9 cellular contexts compared by ENCODE assay signal in the genomic region with DNA sequence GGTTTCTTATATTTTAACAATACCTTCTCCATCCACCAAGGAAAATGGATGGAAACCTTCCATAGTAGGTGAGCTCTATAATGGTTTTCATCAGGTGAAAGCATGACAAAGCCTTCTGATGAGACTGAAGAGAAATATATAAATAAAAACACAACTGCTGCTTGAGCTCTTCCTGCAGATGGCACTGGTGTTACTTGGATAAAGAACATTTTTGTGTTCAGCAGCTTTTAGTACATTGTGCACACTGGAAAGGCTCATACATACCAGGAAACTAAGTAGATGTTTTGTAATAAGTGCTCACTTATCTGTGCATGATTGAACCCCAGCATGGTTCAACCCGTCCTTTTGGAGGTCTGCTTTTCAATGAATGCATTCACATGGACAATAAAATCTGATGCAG.
A peak's percentile ranks its signal among the peaks of the same experiment; 100 is the strongest.
DNase-seq lines count a peak whose midpoint lies in the region; ATAC-seq, FAIRE-seq and TF ChIP-seq lines count a peak whose summit lies in the region.
"Had no signal": no experiment of that assay in that cellular context is flagged by ENCODE, and none has a peak within 500 bp of the region (broad histone marks: within the 10 kb centered on the region; RNA-seq: fewer than 3 reads in every experiment).

No MANE protein-coding gene starts in this region.

- no peak overlapping the region for H3K9ac ChIP-seq in H1 (replicated peaks in 1 of 4; ENCODE audit: extremely low read depth in 1 of 4, low read depth in 3 of 4, low read length in 3 of 4)
- H3K9ac ChIP-seq in neural progenitor cell, result no peak overlapping the region

- POLR2A ChIA-PET in H1 (lab: Charles Lee; ENCODE audit: partially characterized antibody), result no interaction called here

- no peak overlapping the region for H2BK12ac ChIP-seq in H1 (ENCODE audit: low read depth, low read length)

- no peak for TF ChIP-seq EP300 in H1 (IDR thresholded peaks at IDR 0.05; ENCODE audit: borderline replicate concordance in 1 of 2, low read depth in 2 of 2, low read length in 2 of 2)

- H4K8ac ChIP-seq in H1 (ENCODE audit: extremely low read depth, insufficient read depth, low read length), result no peak overlapping the region

- no peak for FAIRE-seq in H1 (lab: Jason Lieb, UNC)

- H3K23me2 ChIP-seq in H1 (ENCODE audit: low read depth, low read length), result 0 out of 2 replicates have a peak, but pooled peaks cover 1% of the 10 kb centered on the region

- H3K27me3 ChIP-seq in H1 (replicated peaks in 1 of 4; ENCODE audit: control insufficient read depth in 3 of 4, extremely low read depth in 1 of 4, insufficient read depth in 3 of 4, low read length in 3 of 4) (no peaks in the 10 kb centered on the region), neural progenitor cell (no peaks in the 10 kb centered on the region), osteoblast (ENCODE audit: insufficient read depth, low read length) (no peaks in the 10 kb centered on the region)

- H3K27ac Mint-ChIP-seq in neural progenitor cell, result no peak overlapping the region
- H3K27ac Mint-ChIP-seq: activated T-helper 2 cell treated with anti-CD3 and anti-CD28 coated beads, Interferon-gamma antibody, Interleukin-2, Interleukin-4, amounts not matched to agents 10 μg/mL and 5 μg/mL and 100 μg/mL, durations not matched to agents 14 hours and 24 hours and 36 hours had no signal

- H3K14ac ChIP-seq in H1 (ENCODE audit: insufficient read length), result no peak overlapping the region

- no peak overlapping the region for H2AK5ac ChIP-seq in H1 (ENCODE audit: low read depth, low read length)

- H3K27me3 Mint-ChIP-seq in neural progenitor cell (ENCODE audit: insufficient read depth, low read depth), result no peaks in the 10 kb centered on the region

- no peak overlapping the region for H3K4me2 ChIP-seq in H1 (ENCODE audit: insufficient read depth in 1 of 2, low read depth in 2 of 2, low read length in 2 of 2)
- no peak overlapping the region for H3K4me2 ChIP-seq in neural progenitor cell
- H3K4me2 ChIP-seq in osteoblast (ENCODE audit: insufficient read depth, low read length), result no peak overlapping the region

- no peak for ATAC-seq in GM21367 (IDR thresholded peaks at IDR 0.05; ENCODE audit: unreplicated experiment)

- H3K27ac ChIP-seq in H1 (ENCODE audit: low read depth, low read length), result no peak overlapping the region
- no peak overlapping the region for H3K27ac ChIP-seq in neural progenitor cell
- no peak overlapping the region for H3K27ac ChIP-seq in osteoblast (ENCODE audit: low read depth, low read length)

- H3K4me3 Mint-ChIP-seq in neural progenitor cell, result no peak overlapping the region

- no peak for TF ChIP-seq POLR2A in H1 (IDR thresholded peaks at IDR 0.05; ENCODE audit: control extremely low read depth in 1 of 2, low read depth in 2 of 2, low read length in 2 of 2)

- H3F3A ChIP-seq in neural progenitor cell (ENCODE audit: low read depth), result no peaks in the 10 kb centered on the region

- H2AFZ ChIP-seq in H1 (ENCODE audit: low read length), result no peak overlapping the region
- peak overlapping the region; percentile 23 for H2AFZ ChIP-seq in neural progenitor cell (replicated peaks)
- H2AFZ ChIP-seq in osteoblast (ENCODE audit: low read length), result no peak overlapping the region

- H3K36me3 ChIP-seq in H1 (ENCODE audit: control insufficient read depth in 2 of 4, insufficient read depth in 4 of 4, low read length in 3 of 4) (no peaks in the 10 kb centered on the region), neural progenitor cell (no peaks in the 10 kb centered on the region), osteoblast (ENCODE audit: insufficient read depth, low read length) (no peaks in the 10 kb centered on the region)

- DNase-seq in ELR (ENCODE audit: low read depth) (peak; percentile 47), NCI-H524 treated with DMSO at 0.1 percent for 48 hours (lab: John Stamatoyannopoulos, UW) (peak; percentile 26), H1 (ENCODE audit: low read depth in 1 of 2, low spot score in 2 of 2) (no peak), neural progenitor cell (ENCODE audit: low spot score) (peak; percentile 39), osteoblast (ENCODE audit: insufficient read length, low spot score, missing footprints) (no peak), islet precursor cell (no peak)
- no peak for DNase-seq in activated CD4-positive, alpha-beta T cell treated with anti-CD3 and anti-CD28 coated beads for 4 hours

- no peak overlapping the region for H4K91ac ChIP-seq in H1 (replicated peaks; ENCODE audit: insufficient read length, low read length)

- no peaks in the 10 kb centered on the region for H3K4me1 Mint-ChIP-seq in neural progenitor cell

- CTCF ChIA-PET in H1 (lab: Charles Lee; ENCODE audit: partially characterized antibody), result interaction anchor here (0.9 kb wide), 1 partner anchor 15 kb away, joined by 3 read pairs; no protein-coding TSS in a partner anchor

- peak; percentile 46 to 52; a peak in 3 of 4 replicates for TF ChIP-seq RAD21 in H1 (IDR thresholded peaks at IDR 0.05 in 1 of 2, conservative IDR thresholded peaks at IDR 0.05 in 1 of 2; ENCODE audit: low read depth in 2 of 2, low read length in 2 of 2)

- H3K4me1 ChIP-seq in H1 (replicated peaks in 1 of 4; ENCODE audit: control insufficient read depth in 3 of 4, insufficient read depth in 4 of 4, low read length in 3 of 4) (no peaks in the 10 kb centered on the region), neural progenitor cell (no peaks in the 10 kb centered on the region), osteoblast (ENCODE audit: insufficient read depth, low read length) (no peaks in the 10 kb centered on the region)

- no peak overlapping the region for H2BK15ac ChIP-seq in H1 (ENCODE audit: low read length)

- H3K18ac ChIP-seq in H1 (ENCODE audit: extremely low read depth, low read length), result no peak overlapping the region

- H4K20me1 ChIP-seq in H1 (replicated peaks in 1 of 2; ENCODE audit: control insufficient read depth in 1 of 2, insufficient read depth in 2 of 2, low read length in 2 of 2) (no peaks in the 10 kb centered on the region), neural progenitor cell (ENCODE audit: low read depth) (no peaks in the 10 kb centered on the region), osteoblast (ENCODE audit: insufficient read depth, low read length) (no peaks in the 10 kb centered on the region)

- H3K9me3 ChIP-seq in H1 (ENCODE audit: insufficient read depth in 2 of 2, low read depth in 1 of 2, low read length in 1 of 2), result no peaks in the 10 kb centered on the region
- no peaks in the 10 kb centered on the region for H3K9me3 ChIP-seq in neural progenitor cell (ENCODE audit: low read depth)
- no peaks in the 10 kb centered on the region for H3K9me3 ChIP-seq in osteoblast (ENCODE audit: low read depth, low read length)

- no peaks in the 10 kb centered on the region for H3K9me3 Mint-ChIP-seq in neural progenitor cell

- H3K4ac ChIP-seq in H1 (replicated peaks; ENCODE audit: insufficient read length, low read depth, low read length), result no peak overlapping the region

- H4K5ac ChIP-seq in H1 (ENCODE audit: insufficient read length, low read depth, low read length), result no peak overlapping the region

- no peaks in the 10 kb centered on the region for H3K36me3 Mint-ChIP-seq in neural progenitor cell

- no peak overlapping the region for H2BK20ac ChIP-seq in H1 (ENCODE audit: low read length)

- H3K79me1 ChIP-seq in H1 (ENCODE audit: low read depth, low read length), result no peaks in the 10 kb centered on the region

- 65% methylated on average over 1 of the region's 1 CpG; no CpG with 5 or more reads in 1 of the 2 experiments for WGBS in H1 (ENCODE audit: extremely low coverage in 1 of 2, insufficient coverage in 1 of 2, insufficient read length in 1 of 2, insufficient replicate concordance in 2 of 2, low coverage in 1 of 2, low lambda C conversion rate in 2 of 2, missing lambda C conversion rate in 1 of 2), 2 experiments

- H3K79me2 ChIP-seq in H1 (ENCODE audit: control insufficient read depth in 1 of 2, insufficient read depth in 2 of 2, low read length in 2 of 2), result no peaks in the 10 kb centered on the region
- H3K79me2 ChIP-seq in neural progenitor cell (ENCODE audit: low read depth), result no peaks in the 10 kb centered on the region
- H3K79me2 ChIP-seq in osteoblast (ENCODE audit: insufficient read depth, low read length), result no peaks in the 10 kb centered on the region

- no peak overlapping the region for H3K23ac ChIP-seq in H1 (ENCODE audit: insufficient read length)

- no peak overlapping the region for H2BK120ac ChIP-seq in H1 (replicated peaks; ENCODE audit: low read depth, low read length)

- H3K4me3 ChIP-seq in H1 (ENCODE audit: extremely low read depth in 1 of 4, insufficient read depth in 2 of 4, low read depth in 3 of 4, low read length in 4 of 4), result no peak overlapping the region
- no peak overlapping the region for H3K4me3 ChIP-seq in neural progenitor cell
- H3K4me3 ChIP-seq in osteoblast (ENCODE audit: insufficient read depth, low read length), result no peak overlapping the region

- H3K56ac ChIP-seq in H1 (replicated peaks; ENCODE audit: insufficient read length, low read depth, low read length), result no peak overlapping the region

- no peak overlapping the region for H2BK5ac ChIP-seq in H1 (ENCODE audit: low read depth, low read length)

- TF ChIP-seq CTCF in H1 (IDR thresholded peaks at IDR 0.05; ENCODE audit: control extremely low read depth in 1 of 3, insufficient read depth in 1 of 3, low read depth in 1 of 3, low read length in 3 of 3), result peak in 1 of 3 experiments; percentile 21; a peak in 1 of 4 replicates
- peak; percentile 51 for TF ChIP-seq CTCF in neural progenitor cell (IDR thresholded peaks at IDR 0.05)
- no peak for TF ChIP-seq CTCF in osteoblast (IDR thresholded peaks at IDR 0.05; ENCODE audit: extremely low read depth, low read depth, low read length)

TF ChIP-seq in H1, 55 proteins besides CTCF, POLR2A, EP300 and RAD21:
- TF ChIP-seq SAP30 (IDR thresholded peaks at IDR 0.05; ENCODE audit: insufficient read depth, insufficient replicate concordance, low read length), result no peak
- no peak for TF ChIP-seq CHD1 (IDR thresholded peaks at IDR 0.05; ENCODE audit: low read depth, low read length)
- no peak for TF ChIP-seq EZH2 (IDR thresholded peaks at IDR 0.05; ENCODE audit: low read depth, low read length, severe bottlenecking)
- no peak for TF ChIP-seq RXRA (IDR thresholded peaks at IDR 0.05; ENCODE audit: insufficient read depth, low read depth, low read length)
- no peak for TF ChIP-seq JUND (IDR thresholded peaks at IDR 0.05; ENCODE audit: low read length)
- TF ChIP-seq SIN3A (conservative IDR thresholded peaks at IDR 0.05 in 1 of 2, IDR thresholded peaks at IDR 0.05 in 1 of 2; ENCODE audit: low read depth in 1 of 2, low read length in 2 of 2), result no peak

Comparison
In these comparisons a context has a peak if more than half of its experiments do, and no peak if none do; other contexts are left out.
1. DNase-seq: peak in ELR (single experiment), NCI-H524 treated with DMSO at 0.1 percent for 48 hours (single experiment) and neural progenitor cell (single experiment); none in H1 (0 of 2), osteoblast (single experiment), islet precursor cell (single experiment) and activated CD4-positive, alpha-beta T cell treated with anti-CD3 and anti-CD28 coated beads for 4 hours (0 of 2).